In the genomic region with DNA sequence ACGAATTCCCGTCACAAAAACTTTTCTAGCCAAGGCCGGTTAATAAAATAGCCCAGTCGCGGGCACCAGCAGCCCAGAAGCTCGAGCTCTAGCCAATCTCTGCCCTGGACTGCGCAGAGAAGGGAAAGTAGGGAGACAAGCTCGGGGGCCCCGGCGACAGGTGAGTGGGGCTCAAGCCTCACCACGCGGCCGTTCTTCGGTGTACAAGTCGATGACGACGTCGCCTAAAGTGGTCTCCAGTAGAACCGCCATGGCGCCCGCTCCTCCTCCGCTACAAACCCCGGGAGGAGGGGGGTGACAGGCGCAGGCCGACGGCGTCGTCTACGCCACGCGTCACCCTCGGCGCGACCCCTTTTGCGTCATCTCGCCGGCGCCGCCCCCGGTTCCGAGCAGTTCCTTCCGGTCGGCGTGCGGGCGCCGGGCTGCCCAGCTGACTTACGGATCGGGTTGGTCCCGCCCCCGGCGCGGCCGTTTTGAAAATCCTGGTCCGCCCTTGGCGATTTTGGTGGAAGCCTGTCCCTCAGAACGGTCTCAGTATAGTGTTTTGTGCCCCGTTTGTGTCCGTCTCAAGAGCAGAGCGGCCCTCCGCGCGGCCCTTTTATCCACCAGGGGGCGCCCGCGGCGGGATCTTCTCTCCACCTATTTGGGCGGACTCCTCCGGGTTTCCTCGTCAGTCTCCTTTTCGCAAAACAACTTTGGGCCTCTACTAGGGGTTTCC, we compare ENCODE assay signal across 8 cellular contexts. TPM values are rescaled to one million over a fixed set of nuclear protein-coding genes. Genes with fewer than 3 reads are reported as not detected.
DNase-seq lines count a peak whose midpoint lies in the region; ATAC-seq, FAIRE-seq and TF ChIP-seq lines count a peak whose summit lies in the region.

A gene with protein sequence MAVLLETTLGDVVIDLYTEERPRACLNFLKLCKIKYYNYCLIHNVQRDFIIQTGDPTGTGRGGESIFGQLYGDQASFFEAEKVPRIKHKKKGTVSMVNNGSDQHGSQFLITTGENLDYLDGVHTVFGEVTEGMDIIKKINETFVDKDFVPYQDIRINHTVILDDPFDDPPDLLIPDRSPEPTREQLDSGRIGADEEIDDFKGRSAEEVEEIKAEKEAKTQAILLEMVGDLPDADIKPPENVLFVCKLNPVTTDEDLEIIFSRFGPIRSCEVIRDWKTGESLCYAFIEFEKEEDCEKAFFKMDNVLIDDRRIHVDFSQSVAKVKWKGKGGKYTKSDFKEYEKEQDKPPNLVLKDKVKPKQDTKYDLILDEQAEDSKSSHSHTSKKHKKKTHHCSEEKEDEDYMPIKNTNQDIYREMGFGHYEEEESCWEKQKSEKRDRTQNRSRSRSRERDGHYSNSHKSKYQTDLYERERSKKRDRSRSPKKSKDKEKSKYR (minus strand): TSS at position 290 of the 718 bp plus-strand sequence. CDS start 38 bp downstream, at position 252.

- peak within 1 kb of the TSS; percentile 89 to 99 (median 98) for H3K4me3 Mint-ChIP-seq in T-cell

- CTCF ChIA-PET in T-cell (lab: Charles Lee), result interaction anchor here (0.5 to 2.1 kb wide), 13 partner anchors 9 to 509 kb away, joined by 3 to 16 read pairs (median 4); a partner anchor contains a TSS

- no peaks in the 10 kb centered on the region for H3K9me3 Mint-ChIP-seq in T-cell

- 0 to 1% (median 0%) methylated on average over 13 to 71 of the region's 71 CpGs for WGBS in adrenal gland, 4 donors
- 0 to 1% (median 1%) methylated on average over 42 to 71 of the region's 71 CpGs for whole genome bisulfite sequencing in heart left ventricle, 4 donors

- POLR2A ChIA-PET in T-cell (lab: Charles Lee), result interaction anchor here (0.5 to 1.7 kb wide), 7 partner anchors 9 to 66 kb away, joined by 3 to 7 read pairs (median 3); no protein-coding TSS in a partner anchor

- H3K27ac ChIP-seq in adrenal gland (peak within 1 kb of the TSS; percentile 82 to 99 (median 97)), heart left ventricle (peak within 1 kb of the TSS; percentile 90 to 99 (median 94)), upper lobe of right lung (peak within 1 kb of the TSS; percentile 99)

- peaks cover 0 to 8% of the 10 kb centered on the region in 2 donors for H3K27me3 Mint-ChIP-seq in T-cell

- H3K27me3 ChIP-seq in adrenal gland, result no peaks in the 10 kb centered on the region
- H3K27me3 ChIP-seq in heart left ventricle, result no peaks in the 10 kb centered on the region
- H3K27me3 ChIP-seq in upper lobe of right lung, result no peaks in the 10 kb centered on the region

- no peaks in the 10 kb centered on the region for H3K9me3 ChIP-seq in adrenal gland (replicated peaks in 1 of 3)
- no peaks in the 10 kb centered on the region for H3K9me3 ChIP-seq in heart left ventricle
- H3K9me3 ChIP-seq in upper lobe of right lung, result no peaks in the 10 kb centered on the region

- peaks cover 18 to 35% of the 10 kb centered on the region in 2 donors for H3K4me1 ChIP-seq in adrenal gland (replicated peaks in 1 of 2)
- H3K4me1 ChIP-seq in heart left ventricle, result peaks cover 4 to 37% (median 29%) of the 10 kb centered on the region in 12 donors
- peaks cover 14% of the 10 kb centered on the region for H3K4me1 ChIP-seq in upper lobe of right lung

- TF ChIP-seq CTCF in adrenal gland (IDR thresholded peaks at IDR 0.05) (peak; percentile 60 to 86 (median 79)), heart left ventricle (IDR thresholded peaks at IDR 0.05) (peak; percentile 76 to 95 (median 83)), upper lobe of right lung (IDR thresholded peaks at IDR 0.05) (peak; percentile 80)

- intact Hi-C loops in adrenal gland (cut with DNase I) (no loop called here), heart left ventricle (cut with DNase I) (loop anchor here in 2 of 10 donors (1.0 to 5.0 kb wide), 2 partner anchors 19 to 461 kb away; no protein-coding TSS in a partner anchor), posterior vena cava (cut with DNase I) (no loop called here), upper lobe of right lung (cut with DNase I) (no loop called here)

- TF ChIP-seq POLR2A in GM12891 (IDR thresholded peaks at IDR 0.05; ENCODE audit: low read depth, low read length) (peak; percentile 75), adrenal gland (IDR thresholded peaks at IDR 0.05) (peak; percentile 73 to 85), heart left ventricle (IDR thresholded peaks at IDR 0.05) (peak; percentile 51 to 91)

- peaks cover 37 to 45% (median 44%) of the 10 kb centered on the region in 3 donors for H3K4me1 Mint-ChIP-seq in T-cell

- peak; percentile 98 for FAIRE-seq in GM12891 (lab: Jason Lieb, UNC)

- H3K4me3 ChIP-seq in adrenal gland (peak within 1 kb of the TSS; percentile 73 to 98 (median 86)), heart left ventricle (peak within 1 kb of the TSS; percentile 54 to 99 (median 92)), upper lobe of right lung (peak within 1 kb of the TSS; percentile 65)

- DNase-seq in GM12891 (ENCODE audit: insufficient read length, low spot score), result peak; percentile 73
- peak; percentile 75 for DNase-seq in NCI-H1417 treated with DMSO at 0.1 percent for 48 hours (lab: John Stamatoyannopoulos, UW)
- peak; percentile 87 to 98 (median 95) for DNase-seq in T-cell
- DNase-seq in adrenal gland, result peak; percentile 96 to 98 (median 97)
- DNase-seq in heart left ventricle, result peak; percentile 96 to 99 (median 98)
- DNase-seq in posterior vena cava (ENCODE audit: low spot score), result peak; percentile 99
- DNase-seq in upper lobe of right lung, result peak; percentile 99

- H3K36me3 Mint-ChIP-seq in T-cell, result peaks cover 7% of the 10 kb centered on the region

- peak within 1 kb of the TSS; percentile 98 for H3K27ac Mint-ChIP-seq in T-cell

- peaks cover 0 to under 1% of the 10 kb centered on the region in 2 donors for H3K36me3 ChIP-seq in adrenal gland (replicated peaks in 1 of 2)
- H3K36me3 ChIP-seq in heart left ventricle, result peaks cover 0 to 8% (median under 1%) of the 10 kb centered on the region in 9 donors
- peaks cover under 1% of the 10 kb centered on the region for H3K36me3 ChIP-seq in upper lobe of right lung

- ATAC-seq in HG02798 (IDR thresholded peaks at IDR 0.05; ENCODE audit: poor library complexity, unreplicated experiment) (peak; percentile 96), T-cell (replicated peaks in 1 of 4) (peak; percentile 92 to 96 (median 94)), heart left ventricle (peak; percentile 97 to 99 (median 98)), upper lobe of right lung (peak; percentile 99)

TF ChIP-seq in GM12891, 5 proteins besides CTCF, POLR2A, EP300 and RAD21:
- peak; percentile 70 for TF ChIP-seq POU2F2 (IDR thresholded peaks at IDR 0.05; ENCODE audit: low read depth, low read length)
- peak; percentile 85 for TF ChIP-seq TAF1 (IDR thresholded peaks at IDR 0.05; ENCODE audit: low read depth, low read length)
- no peak for TF ChIP-seq PAX5 (IDR thresholded peaks at IDR 0.05; ENCODE audit: insufficient read depth, low read length, severe bottlenecking)
- TF ChIP-seq POLR2AphosphoS5 (IDR thresholded peaks at IDR 0.05; ENCODE audit: low read depth, low read length), result peak; percentile 76

RNA-seq across cellular contexts. Expression of the gene that starts here (rescaled TPM):
- 8.5 TPM for polyA plus RNA-seq in GM12891 (2012; ENCODE audit: low read depth, missing spikeins)
- total RNA-seq in T-cell, result 10 to 100 TPM; 25.2 to 32.1 (median 26.6) TPM
- 10 to 100 TPM; 17.8 to 56.9 (median 25.8) TPM for total RNA-seq in adrenal gland
- 10 to 100 TPM; 15.1 to 38.6 (median 19.1) TPM for polyA plus RNA-seq in adrenal gland
- total RNA-seq in heart left ventricle, result 10 to 100 TPM; 10.9 to 22.9 (median 16.9) TPM
- 10 to 100 TPM; 11.8 to 14.3 TPM for polyA plus RNA-seq in heart left ventricle
- 10 to 100 TPM; 25.1 to 26.2 TPM for total RNA-seq in posterior vena cava
- 28.8 TPM for total RNA-seq in upper lobe of right lung

Comparison
In these comparisons a context has a peak if more than half of its experiments do, and no peak if none do; other contexts are left out.
1. Peak in every context shown above with its lines: DNase-seq, ATAC-seq, H3K4me3 ChIP-seq and H3K27ac ChIP-seq.